In the genomic region with DNA sequence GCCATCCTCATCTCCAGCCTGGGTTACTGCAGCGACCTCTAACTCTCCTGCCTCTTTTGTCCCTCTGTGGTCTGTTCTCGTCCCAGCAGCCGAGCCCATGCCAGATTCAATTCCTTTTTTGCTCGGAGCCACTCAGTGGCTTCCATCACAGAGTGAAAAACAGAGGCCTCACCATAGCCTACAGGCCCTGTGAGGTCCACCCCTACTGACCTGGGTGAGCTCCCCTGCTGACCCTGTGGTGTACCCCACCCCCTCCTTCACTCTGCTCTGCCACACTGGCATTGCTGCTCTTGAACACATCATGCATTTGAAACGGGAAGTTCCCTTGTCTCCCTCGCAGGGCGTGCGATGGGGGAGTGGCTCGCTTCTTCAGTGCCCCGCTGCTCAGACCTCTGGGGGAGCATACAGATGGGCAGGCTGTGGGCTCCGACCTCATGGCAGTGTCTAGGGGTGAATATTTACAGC, we compare ENCODE assay signal across 10 cellular contexts. TPM values are rescaled to one million over a fixed set of nuclear protein-coding genes. Genes with fewer than 3 reads are reported as not detected.
DNase-seq lines count a peak whose midpoint lies in the region; ATAC-seq and TF ChIP-seq lines count a peak whose summit lies in the region.
"Had no signal": no experiment of that assay in that cellular context is flagged by ENCODE, and none has a peak within 500 bp of the region (broad histone marks: within the 10 kb centered on the region; RNA-seq: fewer than 3 reads in every experiment).

No MANE protein-coding gene starts in this region.

- H3K9ac ChIP-seq in PC-3 (ENCODE audit: low read length) (no peak overlapping the region), neural progenitor cell (no peak overlapping the region)
- H3K9ac ChIP-seq: parathyroid adenoma had no signal

- H3K27me3 Mint-ChIP-seq in Caco-2 (ENCODE audit: insufficient read depth, unreplicated experiment) (no peaks in the 10 kb centered on the region), neural progenitor cell (ENCODE audit: insufficient read depth, low read depth) (peaks cover 8% of the 10 kb centered on the region)

- TF ChIP-seq POLR2A in erythroblast (IDR thresholded peaks at IDR 0.05; ENCODE audit: low read length): no peak

- H3K4me3 ChIP-seq in Caco-2 (ENCODE audit: low read depth, low read length) (no peak overlapping the region), PC-3 (ENCODE audit: low read length) (no peak overlapping the region), neural progenitor cell (no peak overlapping the region)

- no peaks in the 10 kb centered on the region for H3F3A ChIP-seq in PC-3 (ENCODE audit: low read length, unreplicated experiment)
- no peaks in the 10 kb centered on the region for H3F3A ChIP-seq in neural progenitor cell (ENCODE audit: low read depth)

- H2AFZ ChIP-seq in PC-3 (ENCODE audit: low read length): no peak overlapping the region
- H2AFZ ChIP-seq in neural progenitor cell (replicated peaks): no peak overlapping the region
- H2AFZ ChIP-seq: parathyroid adenoma had no signal

- no peaks in the 10 kb centered on the region for H3K9me2 ChIP-seq in PC-3 (replicated peaks; ENCODE audit: low read length)

- POLR2A ChIA-PET in Caco-2 (lab: Charles Lee) (no interaction called here), PC-3 (lab: Charles Lee; ENCODE audit: unreplicated experiment) (no interaction called here)

- H4K20me1 ChIP-seq in PC-3 (ENCODE audit: low read length) (no peaks in the 10 kb centered on the region), neural progenitor cell (ENCODE audit: low read depth) (no peaks in the 10 kb centered on the region)

- peaks cover 4% of the 10 kb centered on the region; the same call in 1 of the 2 replicates for H3K4me1 ChIP-seq in Caco-2
- peaks cover 15% of the 10 kb centered on the region for H3K4me1 ChIP-seq in PC-3 (ENCODE audit: insufficient read depth, low read length)
- no peaks in the 10 kb centered on the region for H3K4me1 ChIP-seq in neural progenitor cell
- H3K4me1 ChIP-seq: parathyroid adenoma had no signal

- CTCF ChIA-PET in Caco-2 (lab: Charles Lee) (interaction anchor here (0.7 kb wide), 1 partner anchor 80 kb away, joined by 4 read pairs; no protein-coding TSS in a partner anchor), PC-3 (lab: Charles Lee) (no interaction called here)

- H3K4me2 ChIP-seq in PC-3 (ENCODE audit: low read length): peak overlapping the region; percentile 90; the same call in 1 of the 2 replicates
- no peak overlapping the region for H3K4me2 ChIP-seq in neural progenitor cell

- H3K27ac ChIP-seq in PC-3 (ENCODE audit: low read length) (no peak overlapping the region), neural progenitor cell (no peak overlapping the region)
- H3K27ac ChIP-seq: parathyroid adenoma had no signal

- H3K27ac Mint-ChIP-seq in Caco-2 (ENCODE audit: unreplicated experiment): peak overlapping the region; percentile 5
- H3K27ac Mint-ChIP-seq in neural progenitor cell: peak overlapping the region; percentile 59

- intact Hi-C loops in Caco-2 (cut with micrococcal nuclease; ENCODE audit: unreplicated experiment) (loop anchor here (5.0 kb wide), 1 partner anchor 83 kb away; a partner anchor contains a TSS), PC-3 (cut with micrococcal nuclease) (no loop called here)

- H3K9me3 Mint-ChIP-seq in Caco-2 (ENCODE audit: unreplicated experiment) (no peaks in the 10 kb centered on the region), neural progenitor cell (no peaks in the 10 kb centered on the region)

- DNase-seq in Caco-2 (no peak), PC-3 (no peak), neural progenitor cell (ENCODE audit: low spot score) (no peak), NCI-H2227 (lab: John Stamatoyannopoulos, UW; ENCODE audit: unreplicated experiment) (no peak), erythroblast (lab: John Stamatoyannopoulos, UW) (no peak), islet precursor cell (no peak), occipital lobe (lab: John Stamatoyannopoulos, UW) (no peak)
- DNase-seq in activated naive CD4-positive, alpha-beta T cell treated with Interleukin-2 at 50 U/mL for 16 hours: peak; percentile 70
- DNase-seq: NCI-H2227 treated with DMSO at 0.1 percent for 48 hours had no signal

- H3K9me3 ChIP-seq in Caco-2 (no peaks in the 10 kb centered on the region), PC-3 (ENCODE audit: low read length) (no peaks in the 10 kb centered on the region), neural progenitor cell (ENCODE audit: low read depth) (no peaks in the 10 kb centered on the region)

- no peak for TF ChIP-seq CTCF in Caco-2 (IDR thresholded peaks at IDR 0.05; ENCODE audit: insufficient read depth in 1 of 2, low read depth in 1 of 2, low read length in 1 of 2, severe bottlenecking in 1 of 2, unreplicated experiment in 1 of 2)
- TF ChIP-seq CTCF in PC-3 (conservative IDR thresholded peaks at IDR 0.05; ENCODE audit: low read depth, low read length): no peak
- no peak for TF ChIP-seq CTCF in neural progenitor cell (IDR thresholded peaks at IDR 0.05)

- H3K27me3 ChIP-seq in Caco-2 (replicated peaks; ENCODE audit: control insufficient read depth, insufficient read depth, low read length) (no peaks in the 10 kb centered on the region), PC-3 (ENCODE audit: low read length) (no peaks in the 10 kb centered on the region), neural progenitor cell (peaks cover 11% of the 10 kb centered on the region)

- peaks cover 8% of the 10 kb centered on the region for H3K36me3 ChIP-seq in Caco-2 (ENCODE audit: control insufficient read depth, insufficient read depth, low read length)
- H3K36me3 ChIP-seq in PC-3 (ENCODE audit: low read depth, low read length): no peaks in the 10 kb centered on the region; the same call in 1 of the 2 replicates
- H3K36me3 ChIP-seq in neural progenitor cell: no peaks in the 10 kb centered on the region

- H3K36me3 Mint-ChIP-seq in Caco-2 (ENCODE audit: insufficient read depth, unreplicated experiment) (peaks cover 48% of the 10 kb centered on the region), neural progenitor cell (peaks cover 17% of the 10 kb centered on the region)

- H3K4me1 Mint-ChIP-seq in Caco-2 (ENCODE audit: low read depth, unreplicated experiment) (peaks cover 30% of the 10 kb centered on the region), neural progenitor cell (peaks cover 41% of the 10 kb centered on the region)

- H3K4me3 Mint-ChIP-seq in Caco-2 (ENCODE audit: unreplicated experiment): peak overlapping the region; percentile 99
- H3K4me3 Mint-ChIP-seq in neural progenitor cell: peak overlapping the region; percentile 92

- no peak for ATAC-seq in PC-3

- BruUV-seq in Caco-2 (replicated peaks; lab: Mats Ljungman, UMichigan): no TSS peak
- no TSS peak for BruUV-seq in PC-3 (replicated peaks; lab: Mats Ljungman, UMichigan)

- H3K79me2 ChIP-seq in PC-3 (ENCODE audit: low read length) (peaks cover 23% of the 10 kb centered on the region), neural progenitor cell (ENCODE audit: low read depth) (peaks cover 11% of the 10 kb centered on the region)

RNA-seq across cellular contexts. Expression of a gene that starts 2.1 kb away (rescaled TPM):
- total RNA-seq in Caco-2 (2022) (110 and 112 TPM in 2 replicates), PC-3 (2014; rRNA removed) (155 and 171 TPM in 2 replicates), neural progenitor cell (ENCODE audit: low replicate concordance) (20.3 and 38.5 TPM in 2 replicates), occipital lobe (66.8 TPM)

RNA-seq across cellular contexts. Expression of a gene that starts 15.8 kb away (rescaled TPM):
- total RNA-seq in Caco-2 (2022): 47.9 and 52.2 TPM in 2 replicates
- total RNA-seq in PC-3 (2014; rRNA removed): 73.5 and 107 TPM in 2 replicates
- total RNA-seq in neural progenitor cell (ENCODE audit: low replicate concordance): 68.1 and 88.8 TPM in 2 replicates
- 13.1 TPM for total RNA-seq in occipital lobe

RNA-seq across cellular contexts. Expression of a gene that starts 20.3 kb away (rescaled TPM):
- total RNA-seq in Caco-2 (2022): 65.0 and 78.3 TPM in 2 replicates
- 79.8 and 95.4 TPM in 2 replicates for total RNA-seq in PC-3 (2014; rRNA removed)
- total RNA-seq in neural progenitor cell (ENCODE audit: low replicate concordance): 7.7 and 32.8 TPM in 2 replicates
- 34.0 TPM for total RNA-seq in occipital lobe

RNA-seq across cellular contexts. Expression of a gene that starts 23.1 kb away (rescaled TPM):
- total RNA-seq in Caco-2 (2022): 96.1 and 99.4 TPM in 2 replicates
- total RNA-seq in PC-3 (2014; rRNA removed): 74.9 and 87.4 TPM in 2 replicates
- total RNA-seq in neural progenitor cell (ENCODE audit: low replicate concordance): 2.1 and 17.1 TPM in 2 replicates
- 4.7 TPM for total RNA-seq in occipital lobe

RNA-seq across cellular contexts. Expression of a gene that starts 29.7 kb away (rescaled TPM):
- total RNA-seq in Caco-2 (2022) (not detected in 2 replicates), PC-3 (2014; rRNA removed) (0.55 TPM in 1 of 2 replicates, not detected in the other), neural progenitor cell (ENCODE audit: low replicate concordance) (not detected in 2 replicates), occipital lobe (not detected)
